Comparison of ENCODE assay signal across 27 cellular contexts in the genomic region with DNA sequence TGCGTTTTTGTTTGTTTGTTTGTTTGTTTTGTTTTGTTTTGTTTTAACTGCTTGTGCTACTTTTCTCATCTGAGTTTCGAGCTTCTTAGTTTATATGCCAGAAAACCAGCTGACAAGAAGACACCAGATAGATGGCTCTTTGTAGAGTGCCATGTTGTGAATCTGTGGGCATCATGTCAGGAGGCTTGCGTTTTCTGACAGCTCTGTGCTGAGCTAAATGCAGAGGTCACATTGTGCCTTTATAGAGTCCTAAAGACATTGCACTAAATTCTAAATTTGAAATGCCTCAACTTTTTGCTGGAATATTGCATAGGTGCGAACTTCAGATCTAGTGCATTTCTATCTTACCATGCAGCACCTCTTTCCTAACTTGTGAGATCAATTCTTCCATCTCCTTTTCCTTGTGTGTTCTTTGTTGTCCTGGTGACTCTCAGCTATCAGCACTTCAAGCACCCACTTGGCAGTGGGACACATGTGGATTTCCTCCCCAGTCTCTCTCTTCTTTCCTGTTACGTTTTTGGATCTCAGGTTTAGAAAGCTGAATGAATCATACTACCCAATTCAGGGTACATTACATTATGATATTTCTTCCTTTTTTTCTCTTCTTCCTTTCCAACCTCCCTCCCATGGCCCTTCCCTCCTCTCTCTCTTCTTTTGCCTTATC.
"Had no signal": no experiment of that assay in that cellular context is flagged by ENCODE, and none has a peak within 500 bp of the region (broad histone marks: within the 10 kb centered on the region; RNA-seq: fewer than 3 reads in every experiment).

No MANE protein-coding gene starts in this region.

- H3K9me3 ChIP-seq: breast epithelium, colonic mucosa, psoas muscle, stomach, thyroid gland, upper lobe of left lung, vagina had no signal

- H3K4me3 ChIP-seq: breast epithelium, colonic mucosa, neural progenitor cell, psoas muscle, stomach, thyroid gland, upper lobe of left lung, vagina had no signal

- H3K9ac ChIP-seq: neural progenitor cell, parathyroid adenoma had no signal

- H3K27ac ChIP-seq: breast epithelium, colonic mucosa, epithelial cell of prostate, neural progenitor cell, parathyroid adenoma, psoas muscle, stomach, thyroid gland, upper lobe of left lung, vagina had no signal

- H3K4me1 ChIP-seq: breast epithelium, colonic mucosa, neural progenitor cell, parathyroid adenoma, psoas muscle, stomach, vagina had no signal

- H3K27ac Mint-ChIP-seq: activated CD4-positive, alpha-beta memory T cell treated with anti-CD3 and anti-CD28 coated beads, Interleukin-2, amount 10 ng/mL, durations not matched to agents 7 days and 5 days; activated CD4-positive, alpha-beta T cell treated with anti-CD3 and anti-CD28 coated beads, Interleukin-2, amount 10 ng/mL, durations not matched to agents 7 days and 5 days; activated naive CD4-positive, alpha-beta T cell treated with anti-CD3 and anti-CD28 coated beads, Interleukin-2, amount 10 ng/mL, durations not matched to agents 7 days and 5 days; activated T-cell treated with anti-CD3 and anti-CD28 coated beads, Interleukin-2, amount 50 U/mL, for 24 hours; neural progenitor cell; stimulated activated naive B cell treated with anti-CD40 and anti-IgM and Interleukin-4, amounts not matched to agents 10 μg/mL and 1 μg/mL and 100 μg/mL, for 72 hours; WTC11 had no signal

- H3K9me3 Mint-ChIP-seq: activated CD4-positive, alpha-beta memory T cell treated with anti-CD3 and anti-CD28 coated beads, Interleukin-2, amount 10 ng/mL, durations not matched to agents 7 days and 5 days; activated CD4-positive, alpha-beta T cell treated with anti-CD3 and anti-CD28 coated beads, Interleukin-2, amount 10 ng/mL, durations not matched to agents 7 days and 5 days; activated naive CD4-positive, alpha-beta T cell treated with anti-CD3 and anti-CD28 coated beads, Interleukin-2, amount 10 ng/mL, durations not matched to agents 7 days and 5 days; activated T-cell treated with anti-CD3 and anti-CD28 coated beads, Interleukin-2, amount 50 U/mL, for 24 hours; neural progenitor cell; stimulated activated naive B cell treated with anti-CD40 and anti-IgM and Interleukin-4, amounts not matched to agents 10 μg/mL and 1 μg/mL and 100 μg/mL, for 72 hours; WTC11 had no signal

- H3K4me2 ChIP-seq: neural progenitor cell had no signal

- H3K36me3 Mint-ChIP-seq: activated naive CD4-positive, alpha-beta T cell treated with anti-CD3 and anti-CD28 coated beads, Interleukin-2, amount 10 ng/mL, durations not matched to agents 7 days and 5 days; neural progenitor cell; stimulated activated naive B cell treated with anti-CD40 and anti-IgM and Interleukin-4, amounts not matched to agents 10 μg/mL and 1 μg/mL and 100 μg/mL, for 72 hours; WTC11 had no signal

- H2AFZ ChIP-seq: neural progenitor cell, parathyroid adenoma had no signal

- H3K79me2 ChIP-seq: parathyroid adenoma had no signal

- DNase-seq: activated CD4-positive, alpha-beta memory T cell treated with anti-CD3 and anti-CD28 coated beads, Interleukin-2, amount 10 ng/mL, durations not matched to agents 7 days and 5 days; activated CD4-positive, alpha-beta T cell treated with anti-CD3 and anti-CD28 coated beads for 1 hour; activated CD4-positive, alpha-beta T cell treated with anti-CD3 and anti-CD28 coated beads, Interleukin-2, amount 10 ng/mL, durations not matched to agents 7 days and 5 days; activated CD8-positive, alpha-beta memory T cell treated with anti-CD3 and anti-CD28 coated beads, Interleukin-2, amount 50 U/mL, for 48 hours; activated gamma-delta T cell; activated naive CD4-positive, alpha-beta T cell treated with anti-CD3 and anti-CD28 coated beads, Interleukin-2, amount 10 ng/mL, durations not matched to agents 7 days and 5 days; activated T-cell treated with anti-CD3 and anti-CD28 coated beads, Interleukin-2, amount 50 U/mL, for 24 hours; cerebellar nuclear complex; colonic mucosa; effector CD8-positive, alpha-beta T cell; kidney glomerular epithelial cell; mammary epithelial cell; occipital lobe; psoas muscle; stimulated activated CD4-positive, alpha-beta T cell treated with anti-CD3 and anti-CD28 coated beads, Interleukin-15, amount 100 ng/mL, for 24 hours; stimulated activated CD4-positive, alpha-beta T cell treated with anti-CD3 and anti-CD28 coated beads, Interleukin-2, amount 100 ng/mL, for 24 hours; stimulated activated naive B cell treated with anti-CD40 and anti-IgM and Interleukin-4, amounts not matched to agents 10 μg/mL and 1 μg/mL and 100 μg/mL, for 72 hours; stomach; T-helper 2 cell; thyroid gland; upper lobe of left lung had no signal

- H3K4me1 Mint-ChIP-seq: neural progenitor cell; stimulated activated naive B cell treated with anti-CD40 and anti-IgM and Interleukin-4, amounts not matched to agents 10 μg/mL and 1 μg/mL and 100 μg/mL, for 72 hours; WTC11 had no signal

- H3K27me3 ChIP-seq: breast epithelium, colonic mucosa, neural progenitor cell, stomach, thyroid gland, upper lobe of left lung, vagina had no signal

- H3K4me3 Mint-ChIP-seq: activated CD4-positive, alpha-beta memory T cell treated with anti-CD3 and anti-CD28 coated beads, Interleukin-2, amount 10 ng/mL, durations not matched to agents 7 days and 5 days; activated CD4-positive, alpha-beta T cell treated with anti-CD3 and anti-CD28 coated beads, Interleukin-2, amount 10 ng/mL, durations not matched to agents 7 days and 5 days; activated naive CD4-positive, alpha-beta T cell treated with anti-CD3 and anti-CD28 coated beads, Interleukin-2, amount 10 ng/mL, durations not matched to agents 7 days and 5 days; activated T-cell treated with anti-CD3 and anti-CD28 coated beads, Interleukin-2, amount 50 U/mL, for 24 hours; neural progenitor cell; stimulated activated naive B cell treated with anti-CD40 and anti-IgM and Interleukin-4, amounts not matched to agents 10 μg/mL and 1 μg/mL and 100 μg/mL, for 72 hours; WTC11 had no signal

- H3K27me3 Mint-ChIP-seq: stimulated activated naive B cell treated with anti-CD40 and anti-IgM and Interleukin-4, amounts not matched to agents 10 μg/mL and 1 μg/mL and 100 μg/mL, for 72 hours had no signal

- H3K36me3 ChIP-seq: breast epithelium, colonic mucosa, neural progenitor cell, stomach, thyroid gland, upper lobe of left lung, vagina had no signal

- ATAC-seq: psoas muscle; stimulated activated naive B cell treated with anti-CD40 and anti-IgM and Interleukin-4, amounts not matched to agents 10 μg/mL and 1 μg/mL and 100 μg/mL, for 72 hours; WTC11 had no signal
